ENCODE assay signal across 23 cellular contexts in the genomic region with DNA sequence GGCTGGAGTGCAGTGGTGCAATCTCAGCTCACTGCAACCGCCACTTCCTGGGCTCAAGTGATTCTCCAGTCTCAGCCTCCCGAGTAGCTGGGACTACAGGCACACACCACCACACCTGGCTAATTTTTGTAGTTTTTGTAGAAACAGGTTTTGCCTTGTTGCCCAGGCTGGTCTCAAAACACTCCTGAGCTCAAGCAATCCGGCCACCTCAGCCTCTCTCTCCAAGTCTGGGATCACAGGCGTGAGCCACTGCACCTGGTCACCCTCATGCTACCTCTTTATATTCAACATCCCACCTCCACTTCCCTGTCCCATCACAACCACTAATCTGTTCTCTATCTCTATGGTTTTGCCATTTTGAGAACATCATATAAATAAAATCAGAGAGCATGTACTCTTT.
DNase-seq lines count a peak whose midpoint lies in the region; ATAC-seq, FAIRE-seq and TF ChIP-seq lines count a peak whose summit lies in the region.
"Had no signal": no experiment of that assay in that cellular context is flagged by ENCODE, and none has a peak within 500 bp of the region (broad histone marks: within the 10 kb centered on the region; RNA-seq: fewer than 3 reads in every experiment).

No MANE protein-coding gene starts in this region.

- H2BK12ac ChIP-seq in trophoblast cell (ENCODE audit: low read length), result no peak overlapping the region

- H3K36me3 ChIP-seq in HEK293 (ENCODE audit: control insufficient read depth in 2 of 2, insufficient read depth in 1 of 2, low read length in 2 of 2), result no peaks in the 10 kb centered on the region
- no peaks in the 10 kb centered on the region for H3K36me3 ChIP-seq in K562 (ENCODE audit: control insufficient read depth, insufficient read depth, low read length)
- H3K36me3 ChIP-seq in neural progenitor cell, result no peaks in the 10 kb centered on the region
- no peaks in the 10 kb centered on the region for H3K36me3 ChIP-seq in trophoblast cell (ENCODE audit: control insufficient read depth in 1 of 2, insufficient read depth in 2 of 2, low read length in 2 of 2)
- no peaks in the 10 kb centered on the region for H3K36me3 ChIP-seq in small intestine (ENCODE audit: control insufficient read depth in 2 of 2, insufficient read depth in 2 of 2, low read length in 2 of 2)
- H3K36me3 ChIP-seq: BLaER1 had no signal

- no peak for ATAC-seq in K562
- no peak for ATAC-seq in HG02970 (IDR thresholded peaks at IDR 0.05; ENCODE audit: low FRiP score, unreplicated experiment)
- no peak for ATAC-seq in HG03108 (IDR thresholded peaks at IDR 0.05; ENCODE audit: unreplicated experiment)
- ATAC-seq: CD8-positive, alpha-beta T cell; GM12878; GM23338; HCT116 had no signal

- no peak overlapping the region for H4K12ac ChIP-seq in trophoblast cell (ENCODE audit: low read depth, low read length)

- CTCF ChIA-PET in HEK293 (lab: Yijun Ruan, JAX) (no interaction called here), K562 (lab: Yijun Ruan, JAX; ENCODE audit: low intra/inter-chr PET ratio) (no interaction called here)

- H2BK5ac ChIP-seq in trophoblast cell (ENCODE audit: low read depth, low read length, poor library complexity), result no peak overlapping the region

- H4K20me1 ChIP-seq in K562 (replicated peaks; ENCODE audit: control insufficient read depth, insufficient read depth, low read length) (0 out of 2 replicates have a peak, but pooled peaks cover 3% of the 10 kb centered on the region), neural progenitor cell (ENCODE audit: low read depth) (no peaks in the 10 kb centered on the region)
- H4K20me1 ChIP-seq: BLaER1 had no signal

- TF ChIP-seq CTCF in HEK293 (tag by site-specific recombination; IDR thresholded peaks at IDR 0.05), result no peak
- no peak for TF ChIP-seq CTCF in K562 (IDR thresholded peaks at IDR 0.05 in 2 of 3, conservative IDR thresholded peaks at IDR 0.05 in 1 of 3; ENCODE audit: insufficient read depth in 2 of 3, low read depth in 1 of 3, low read length in 3 of 3)
- TF ChIP-seq CTCF in neural progenitor cell (IDR thresholded peaks at IDR 0.05), result no peak

- H3K79me2 ChIP-seq in K562 (ENCODE audit: control insufficient read depth, insufficient read depth, low read length) (no peaks in the 10 kb centered on the region), neural progenitor cell (ENCODE audit: low read depth) (no peaks in the 10 kb centered on the region), trophoblast cell (ENCODE audit: control insufficient read depth, insufficient read depth, low read length, poor library complexity) (no peaks in the 10 kb centered on the region)

- H3K9ac ChIP-seq in K562 (ENCODE audit: insufficient read depth in 1 of 2, low read depth in 2 of 2, low read length in 2 of 2), result no peak overlapping the region
- no peak overlapping the region for H3K9ac ChIP-seq in neural progenitor cell
- no peak overlapping the region for H3K9ac ChIP-seq in trophoblast cell (ENCODE audit: low read length)
- H3K9ac ChIP-seq: BLaER1 had no signal

- H4K8ac ChIP-seq in trophoblast cell (ENCODE audit: low read depth, low read length), result no peak overlapping the region

- H3K9me3 ChIP-seq in HEK293 (ENCODE audit: control insufficient read depth, insufficient read depth, low read depth, low read length) (no peaks in the 10 kb centered on the region), K562 (replicated peaks; ENCODE audit: control insufficient read depth, insufficient read depth, low read depth, low read length) (no peaks in the 10 kb centered on the region), neural progenitor cell (ENCODE audit: low read depth) (no peaks in the 10 kb centered on the region), trophoblast cell (ENCODE audit: insufficient read depth, low read depth, low read length) (no peaks in the 10 kb centered on the region), small intestine (ENCODE audit: control insufficient read depth, low read depth) (no peaks in the 10 kb centered on the region)
- H3K9me3 ChIP-seq: BLaER1, Caco-2 had no signal

- no peak for FAIRE-seq in K562 (lab: Jason Lieb, UNC)
- no peak for FAIRE-seq in small intestine (lab: Jason Lieb, UNC)
- FAIRE-seq: GM12878, GM18507 had no signal

- no peak overlapping the region for H3K4ac ChIP-seq in trophoblast cell (ENCODE audit: low read depth, low read length)

- H2AK5ac ChIP-seq in trophoblast cell (ENCODE audit: low read length), result no peak overlapping the region

- no peak overlapping the region for H3K4me3 ChIP-seq in HEK293 (ENCODE audit: low read depth, low read length)
- H3K4me3 ChIP-seq in K562, result no peak overlapping the region
- H3K4me3 ChIP-seq in neural progenitor cell, result no peak overlapping the region
- H3K4me3 ChIP-seq in trophoblast cell (ENCODE audit: low read depth, low read length), result no peak overlapping the region
- H3K4me3 ChIP-seq in small intestine (ENCODE audit: low read depth in 1 of 2, low read length in 2 of 2), result no peak overlapping the region
- H3K4me3 ChIP-seq: BLaER1, GM12878, GM23338 had no signal

- no peak for TF ChIP-seq RAD21 in K562 (CRISPR knock-in tag; conservative IDR thresholded peaks at IDR 0.05 in 1 of 2, IDR thresholded peaks at IDR 0.05 in 1 of 2)

- DNase-seq in K562 (ENCODE audit: extremely low read depth in 1 of 4, low spot score in 3 of 4), result no peak
- no peak for DNase-seq in neural progenitor cell (ENCODE audit: low spot score)
- DNase-seq in trophoblast cell, result peak; percentile 57 to 59
- no peak for DNase-seq in small intestine
- DNase-seq: Caco-2; CD4-positive, CD25-positive, alpha-beta regulatory T cell; CD8-positive, alpha-beta T cell; DMS153; DMS79; EL; GDM1; H9; HFFc6 had no signal

- H3K9me1 ChIP-seq in K562 (ENCODE audit: control insufficient read depth, insufficient read depth, low read length), result no peaks in the 10 kb centered on the region

- no peak overlapping the region for H3K27ac ChIP-seq in HEK293 (ENCODE audit: extremely low read depth, low read depth, low read length)
- no peak overlapping the region for H3K27ac ChIP-seq in K562 (ENCODE audit: extremely low read depth, low read depth, low read length)
- no peak overlapping the region for H3K27ac ChIP-seq in neural progenitor cell
- no peak overlapping the region for H3K27ac ChIP-seq in trophoblast cell (ENCODE audit: low read depth, low read length)
- no peak overlapping the region for H3K27ac ChIP-seq in small intestine (ENCODE audit: low read depth in 1 of 2, low read length in 1 of 2)
- H3K27ac ChIP-seq: BLaER1, C4-2B had no signal

- TF ChIP-seq EP300 in K562 (IDR thresholded peaks at IDR 0.05; ENCODE audit: low read length), result no peak

- no peak overlapping the region for H2AFZ ChIP-seq in K562 (ENCODE audit: low read depth, low read length)
- no peak overlapping the region for H2AFZ ChIP-seq in neural progenitor cell (replicated peaks)
- H2AFZ ChIP-seq in trophoblast cell (ENCODE audit: insufficient read depth, low read length, poor library complexity), result no peak overlapping the region
- H2AFZ ChIP-seq: GM23338 had no signal

- intact Hi-C loops in K562 (cut with micrococcal nuclease), result no loop called here

- peaks cover 19% of the 10 kb centered on the region for H3F3A ChIP-seq in neural progenitor cell (ENCODE audit: low read depth)

- in situ Hi-C loops in K562 (cut with MboI), result no loop called here

- H3K27me3 Mint-ChIP-seq in neural progenitor cell (ENCODE audit: insufficient read depth, low read depth), result peaks cover 5% of the 10 kb centered on the region

- no peak overlapping the region for H3K18ac ChIP-seq in trophoblast cell (ENCODE audit: low read length)

- POLR2A ChIA-PET in HEK293 (lab: Yijun Ruan, JAX), result no interaction called here
- POLR2A ChIA-PET in K562 (lab: Yijun Ruan, JAX), result interaction anchor here (1.5 kb wide), 1 partner anchor 12 kb away, joined by 7 read pairs; no protein-coding TSS in a partner anchor

- peaks cover 4% of the 10 kb centered on the region; the same call in 1 of the 2 replicates for H3K4me1 ChIP-seq in HEK293 (ENCODE audit: control insufficient read depth, insufficient read depth, low read length)
- no peaks in the 10 kb centered on the region; a peak in 1 of 5 replicates for H3K4me1 ChIP-seq in K562 (replicated peaks in 1 of 2; ENCODE audit: control insufficient read depth in 2 of 2, insufficient read depth in 2 of 2, low read length in 2 of 2)
- H3K4me1 ChIP-seq in neural progenitor cell, result peaks cover 13% of the 10 kb centered on the region
- H3K4me1 ChIP-seq in trophoblast cell (ENCODE audit: control insufficient read depth in 1 of 2, insufficient read depth in 2 of 2, low read length in 2 of 2), result no peaks in the 10 kb centered on the region
- no peaks in the 10 kb centered on the region for H3K4me1 ChIP-seq in small intestine (ENCODE audit: control insufficient read depth in 2 of 2, insufficient read depth in 1 of 2, low read depth in 1 of 2, low read length in 1 of 2)
- H3K4me1 ChIP-seq: BLaER1, Caco-2 had no signal

- H3K23ac ChIP-seq in trophoblast cell (ENCODE audit: low read length), result no peak overlapping the region

- no peaks in the 10 kb centered on the region for H3K9me3 Mint-ChIP-seq in neural progenitor cell
- H3K9me3 Mint-ChIP-seq: CD4-positive, CD25-positive, alpha-beta regulatory T cell; CD8-positive, alpha-beta T cell; GM23338; HFFc6 had no signal

- H3K27ac Mint-ChIP-seq in neural progenitor cell, result peak overlapping the region; percentile 80
- H3K27ac Mint-ChIP-seq: B cell; CD4-positive, CD25-positive, alpha-beta regulatory T cell; CD8-positive, alpha-beta T cell; GM23338; H9; HFFc6 had no signal

- H3K4me2 ChIP-seq in K562 (ENCODE audit: insufficient read depth, low read length) (no peak overlapping the region), neural progenitor cell (no peak overlapping the region), trophoblast cell (ENCODE audit: low read length) (no peak overlapping the region)
- H3K4me2 ChIP-seq: BLaER1, GM23338 had no signal

- H4K91ac ChIP-seq in trophoblast cell (ENCODE audit: low read depth, low read length), result no peak overlapping the region

- H3K14ac ChIP-seq in trophoblast cell (ENCODE audit: low read length), result no peak overlapping the region

- no TSS peak for BruUV-seq in K562 (replicated peaks; lab: Mats Ljungman, UMichigan)

- no peak for TF ChIP-seq POLR2A in K562 (conservative IDR thresholded peaks at IDR 0.05)

- H2BK120ac ChIP-seq in trophoblast cell (ENCODE audit: insufficient read depth, low read length, poor library complexity), result no peak overlapping the region

- peaks cover 3% of the 10 kb centered on the region for H3K36me3 Mint-ChIP-seq in neural progenitor cell
- H3K36me3 Mint-ChIP-seq: CD4-positive, CD25-positive, alpha-beta regulatory T cell; CD8-positive, alpha-beta T cell had no signal

- peaks cover 14% of the 10 kb centered on the region for H3K4me1 Mint-ChIP-seq in neural progenitor cell
- H3K4me1 Mint-ChIP-seq: B cell; CD4-positive, CD25-positive, alpha-beta regulatory T cell had no signal

- H3K4me3 Mint-ChIP-seq in neural progenitor cell, result no peak overlapping the region
- H3K4me3 Mint-ChIP-seq: B cell; CD4-positive, CD25-positive, alpha-beta regulatory T cell; CD8-positive, alpha-beta T cell; GM23338; H9; HFFc6 had no signal

- WGBS in K562 (ENCODE audit: insufficient coverage, low coverage, missing lambda C conversion rate), result 0% methylated on average over 4 of the region's 4 CpGs
- no CpG with 5 or more reads among the region's 4 CpGs for WGBS in trophoblast cell (ENCODE audit: extremely low coverage, insufficient coverage, insufficient read length)
- WGBS in small intestine, 3 donors, result 84 to 90% (median 89%) methylated on average over 4 of the region's 4 CpGs

- no peaks in the 10 kb centered on the region for H3K79me1 ChIP-seq in trophoblast cell (ENCODE audit: low read length)

- peaks cover 11 to 40% of the 10 kb centered on the region in 2 experiments; a peak in 4 of 5 replicates for H3K27me3 ChIP-seq in K562 (ENCODE audit: control insufficient read depth in 2 of 2, insufficient read depth in 2 of 2, low read length in 2 of 2)
- H3K27me3 ChIP-seq in neural progenitor cell, result no peaks in the 10 kb centered on the region
- H3K27me3 ChIP-seq in trophoblast cell (ENCODE audit: insufficient read depth, low read length), result no peaks in the 10 kb centered on the region
- H3K27me3 ChIP-seq in small intestine (ENCODE audit: control insufficient read depth in 2 of 2, insufficient read depth in 2 of 2, low read length in 2 of 2), result peaks cover 0 to 6% of the 10 kb centered on the region in 2 donors
- H3K27me3 ChIP-seq: BLaER1 had no signal

Comparison
In these comparisons a context has a peak if more than half of its experiments do, and no peak if none do; other contexts are left out.
1. DNase-seq: peak in trophoblast cell (2 of 2); none in K562 (0 of 4), neural progenitor cell (single experiment) and small intestine (single experiment).